In the genomic region with DNA sequence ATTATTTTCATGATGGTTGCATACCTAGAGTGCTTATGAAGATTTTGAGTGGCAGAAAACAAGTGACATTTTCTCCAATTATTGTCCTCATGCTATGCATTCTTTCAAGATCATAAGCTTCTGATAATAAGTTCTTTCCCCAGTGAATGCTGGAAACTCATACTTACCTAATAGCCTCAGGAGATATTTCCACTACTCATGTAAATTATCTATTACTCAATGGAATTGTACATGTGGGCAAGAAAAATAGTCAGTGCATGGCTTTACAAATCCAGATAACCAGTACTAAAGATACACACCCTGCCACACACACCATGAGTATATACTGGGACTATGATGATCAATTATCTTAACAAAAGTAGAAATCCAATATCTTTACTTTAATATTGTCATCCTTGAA, we compare ENCODE assay signal across 26 cellular contexts.
"Had no signal": no experiment of that assay in that cellular context is flagged by ENCODE, and none has a peak within 500 bp of the region (broad histone marks: within the 10 kb centered on the region; RNA-seq: fewer than 3 reads in every experiment).

No MANE protein-coding gene starts in this region.

- H3K27ac ChIP-seq: dorsolateral prefrontal cortex, epithelial cell of prostate, lower lobe of right lung, ovary, psoas muscle, suprapubic skin had no signal

- H3K36me3 ChIP-seq: lower lobe of right lung, ovary, suprapubic skin had no signal

- H3K9me3 Mint-ChIP-seq: memory B cell, natural killer cell, type B pancreatic cell had no signal

- H3K4me1 Mint-ChIP-seq: memory B cell; natural killer cell; stimulated activated naive CD8-positive, alpha-beta T cell treated with anti-CD3 and anti-CD28 coated beads, Interleukin-15, amount 100 ng/mL, for 72 hours had no signal

- H3K4me1 ChIP-seq: lower lobe of right lung, psoas muscle, suprapubic skin had no signal

- H3K27me3 Mint-ChIP-seq: memory B cell; stimulated activated naive CD8-positive, alpha-beta T cell treated with anti-CD3 and anti-CD28 coated beads, Interleukin-15, amount 100 ng/mL, for 72 hours; type B pancreatic cell had no signal

- H3K9me3 ChIP-seq: lower lobe of right lung, ovary, psoas muscle, suprapubic skin had no signal

- H3K36me3 Mint-ChIP-seq: memory B cell, natural killer cell, type B pancreatic cell had no signal

- H3K27ac Mint-ChIP-seq: memory B cell; natural killer cell; stimulated activated naive CD8-positive, alpha-beta T cell treated with anti-CD3 and anti-CD28 coated beads, Interleukin-15, amount 100 ng/mL, for 72 hours; type B pancreatic cell had no signal

- H3K4me3 Mint-ChIP-seq: memory B cell; natural killer cell; stimulated activated naive CD8-positive, alpha-beta T cell treated with anti-CD3 and anti-CD28 coated beads, Interleukin-15, amount 100 ng/mL, for 72 hours; type B pancreatic cell had no signal

- H3K4me2 ChIP-seq: smooth muscle cell had no signal

- DNase-seq: cerebellar nuclear complex; dorsolateral prefrontal cortex; effector CD4-positive, alpha-beta T cell; foreskin melanocyte; left ventricle myocardium superior; lower lobe of right lung; natural killer cell; occipital lobe; ovary; posterior cingulate gyrus; psoas muscle; retina; stimulated activated CD4-positive, alpha-beta T cell treated with anti-CD3 and anti-CD28 coated beads, Interleukin-12 subunit alpha, Interleukin-12 subunit beta, amount 100 ng/mL, for 4 hours; stimulated activated CD4-positive, alpha-beta T cell treated with anti-CD3 and anti-CD28 coated beads, Interleukin-1b, Interleukin-23, amount 100 ng/mL, for 48 hours; stimulated activated CD4-positive, alpha-beta T cell treated with anti-CD3 and anti-CD28 coated beads, Interleukin-4, amount 100 ng/mL, for 1 hour; stimulated activated CD8-positive, alpha-beta memory T cell treated with anti-CD3 and anti-CD28 coated beads, Interleukin-4, amount 100 ng/mL, for 48 hours; stimulated activated naive CD4-positive, alpha-beta T cell; stimulated activated naive CD8-positive, alpha-beta T cell treated with anti-CD3 and anti-CD28 coated beads, Interleukin-15, amount 100 ng/mL, for 72 hours had no signal

- H3K4me3 ChIP-seq: dorsolateral prefrontal cortex, lower lobe of right lung, ovary, psoas muscle, smooth muscle cell, suprapubic skin had no signal

- ATAC-seq: esophagus mucosa; left ventricle myocardium superior; lower lobe of right lung; natural killer cell; psoas muscle; sciatic nerve; stimulated activated naive CD8-positive, alpha-beta T cell treated with anti-CD3 and anti-CD28 coated beads, Interleukin-15, amount 100 ng/mL, for 72 hours had no signal

- H3K27me3 ChIP-seq: dorsolateral prefrontal cortex, ovary, suprapubic skin had no signal

- FAIRE-seq: keratinocyte had no signal
